In the genomic region with DNA sequence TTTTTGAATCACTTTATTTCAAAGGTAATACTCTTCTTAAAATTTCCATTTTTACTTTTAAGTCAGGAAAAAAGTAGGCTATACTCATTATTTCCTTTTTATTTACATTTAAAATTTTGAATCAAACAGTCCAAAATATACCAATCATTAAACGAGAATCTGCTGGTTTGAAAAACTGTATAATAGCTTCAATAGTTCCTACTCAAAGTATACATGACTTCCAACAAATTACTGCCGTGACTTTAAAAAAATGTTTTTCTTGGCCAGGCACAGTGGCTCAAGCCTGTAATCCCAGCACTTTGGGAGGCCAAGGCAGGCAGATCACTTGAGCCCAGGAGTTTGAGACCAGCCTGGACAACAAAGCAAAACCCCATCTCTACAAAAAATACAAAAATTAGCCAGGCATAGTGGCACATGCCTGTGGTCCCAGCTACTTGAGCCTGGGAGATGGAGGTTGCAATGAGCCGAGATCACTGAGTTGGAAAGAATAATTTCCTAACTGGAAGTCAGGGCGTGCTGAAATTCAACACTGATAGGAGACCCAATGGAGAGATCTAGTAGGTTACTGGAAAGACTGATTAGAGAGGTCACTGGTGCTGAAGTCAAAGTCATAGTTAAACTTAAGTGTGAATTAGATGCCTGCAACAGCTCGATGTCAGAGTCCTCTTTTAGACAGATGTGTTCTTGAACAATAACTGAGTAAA, we compare ENCODE assay signal across 26 cellular contexts. TPM values are rescaled to one million over a fixed set of nuclear protein-coding genes. Genes with fewer than 3 reads are reported as not detected.
DNase-seq lines count a peak whose midpoint lies in the region; ATAC-seq and TF ChIP-seq lines count a peak whose summit lies in the region.
"Had no signal": no experiment of that assay in that cellular context is flagged by ENCODE, and none has a peak within 500 bp of the region (broad histone marks: within the 10 kb centered on the region; RNA-seq: fewer than 3 reads in every experiment).

No MANE protein-coding gene starts in this region.

- 69 to 73% (median 72%) methylated on average over 5 of the region's 5 CpGs for WGBS in ovary, 3 donors

- in situ Hi-C loops in astrocyte of the spinal cord (cut with HindIII; ENCODE audit: low sequenced_read_pairs) (no loop called here), gastrocnemius medialis (cut with MboI; ENCODE audit: low sequenced_read_pairs in 4 of 4) (no loop called here), KBM-7 (cut with MboI; ENCODE audit: low pct_unique_long_range_greater_than_20kb, low sequenced_read_pairs) (no loop called here)

- H3K4me1 ChIP-seq in gastrocnemius medialis, result peaks cover 30 to 59% of the 10 kb centered on the region in 2 donors
- H3K4me1 ChIP-seq in ovary (ENCODE audit: insufficient read depth), result peaks cover 4% of the 10 kb centered on the region
- H3K4me1 ChIP-seq: SJSA1, testis had no signal

- TF ChIP-seq POLR2A in gastrocnemius medialis (IDR thresholded peaks at IDR 0.05) (no peak), ovary (IDR thresholded peaks at IDR 0.05) (no peak)

- peak; percentile 13 for ATAC-seq in Right ventricle myocardium superior (ENCODE audit: poor library complexity)
- no peak for ATAC-seq in gastrocnemius medialis
- ATAC-seq: mucosa of descending colon; stimulated activated naive CD8-positive, alpha-beta T cell treated with anti-CD3 and anti-CD28 coated beads, Interleukin-15, Interleukin-2, amounts not matched to agents 100 U/mL and 50 U/mL, for 24 hours had no signal

- TF ChIP-seq EP300 in ovary (IDR thresholded peaks at IDR 0.05), result no peak

- H3K9me3 ChIP-seq in gastrocnemius medialis (no peaks in the 10 kb centered on the region), ovary (no peaks in the 10 kb centered on the region)
- H3K9me3 ChIP-seq: mucosa of descending colon, SJSA1, testis, uterus had no signal

- H3K4me3 ChIP-seq in astrocyte of the spinal cord (ENCODE audit: low read depth, low read length), result no peak overlapping the region
- no peak overlapping the region for H3K4me3 ChIP-seq in gastrocnemius medialis
- no peak overlapping the region for H3K4me3 ChIP-seq in ovary
- H3K4me3 ChIP-seq: cardiac muscle cell, mucosa of descending colon, SJSA1, testis, uterus had no signal

- intact Hi-C loops in Right ventricle myocardium superior (cut with DNase I), result no loop called here
- intact Hi-C loops in cardiac septum (cut with DNase I), result no loop called here
- intact Hi-C loops in gastrocnemius medialis (cut with DNase I; ENCODE audit: low total_unique reads), result loop anchor here (2.0 kb wide), 1 partner anchor 15 kb away; no protein-coding TSS in a partner anchor
- intact Hi-C loops in ovary (cut with DNase I), result no loop called here

- peak overlapping the region; percentile 38 to 75 (median 46) for H3K27ac ChIP-seq in gastrocnemius medialis
- H3K27ac ChIP-seq in ovary, result no peak overlapping the region
- H3K27ac ChIP-seq: cardiac muscle cell, SJSA1, testis, uterus had no signal

- no peak for TF ChIP-seq CTCF in astrocyte of the spinal cord (IDR thresholded peaks at IDR 0.05; ENCODE audit: low read depth, low read length)
- no peak for TF ChIP-seq CTCF in gastrocnemius medialis (IDR thresholded peaks at IDR 0.05 in 4 of 5, conservative IDR thresholded peaks at IDR 0.05 in 1 of 5)
- no peak for TF ChIP-seq CTCF in ovary (IDR thresholded peaks at IDR 0.05)

- H3K27me3 ChIP-seq in gastrocnemius medialis (no peaks in the 10 kb centered on the region), ovary (no peaks in the 10 kb centered on the region)
- H3K27me3 ChIP-seq: cardiac muscle cell, SJSA1, testis, uterus had no signal

- no peak for DNase-seq in Right ventricle myocardium superior
- DNase-seq in cardiac septum (ENCODE audit: low spot score), result no peak
- peak; percentile 20 for DNase-seq in astrocyte of the spinal cord (ENCODE audit: low read depth, low spot score)
- DNase-seq in kidney glomerular epithelial cell (lab: John Stamatoyannopoulos, UW), result peak; percentile 4
- DNase-seq in gastrocnemius medialis, result no peak
- no peak for DNase-seq in KBM-7
- no peak for DNase-seq in ovary
- DNase-seq in DMS 273 treated with DMSO at 0.1 percent for 48 hours (lab: John Stamatoyannopoulos, UW), result no peak
- DNase-seq: 8988T; activated CD4-positive, alpha-beta T cell treated with anti-CD3 and anti-CD28 coated beads, Interleukin-2, amount 50 U/mL, for 48 hours; activated CD4-positive, CD25-positive, alpha-beta regulatory T cell; activated naive CD4-positive, alpha-beta T cell treated with anti-CD3 and anti-CD28 coated beads, Interleukin-2, amount 10 ng/mL, durations not matched to agents 7 days and 5 days; amygdala; CD4-positive, alpha-beta T cell; islet precursor cell; KG1; mucosa of descending colon; NCI-H1436; NCI-H2081 treated with DMSO at 0.1 percent for 48 hours; NCI-H345; NCI-H748 treated with DMSO at 0.1 percent for 48 hours; stimulated activated naive CD8-positive, alpha-beta T cell treated with anti-CD3 and anti-CD28 coated beads, Interleukin-15, Interleukin-2, amounts not matched to agents 100 U/mL and 50 U/mL, for 24 hours; testis; uterus had no signal

- no peaks in the 10 kb centered on the region for H3K36me3 ChIP-seq in gastrocnemius medialis
- H3K36me3 ChIP-seq in ovary, result no peaks in the 10 kb centered on the region
- H3K36me3 ChIP-seq: cardiac muscle cell, SJSA1, uterus had no signal

RNA-seq across cellular contexts. Expression of a gene that starts 9.0 kb away (rescaled TPM):
- total RNA-seq in Right ventricle myocardium superior (12.4 TPM), cardiac septum (11.2 TPM), gastrocnemius medialis (10 to 100 TPM; 15.5 to 19.4 (median 18.6) TPM), ovary (10 to 100 TPM in 6 of 7 donors, 1 to 10 TPM in 1; 9.4 to 13.1 (median 11.6) TPM)
- 1 to 10 TPM; 4.1 to 7.2 TPM for polyA plus RNA-seq in ovary

Comparison
In these comparisons a context has a peak if more than half of its experiments do, and no peak if none do; other contexts are left out.
1. DNase-seq: peak in astrocyte of the spinal cord (single experiment) and kidney glomerular epithelial cell (single experiment); none in Right ventricle myocardium superior (single experiment), cardiac septum (single experiment), gastrocnemius medialis (0 of 2), KBM-7 (single experiment), ovary (0 of 5) and DMS 273 treated with DMSO at 0.1 percent for 48 hours (single experiment).
2. H3K27ac ChIP-seq: peak in gastrocnemius medialis (4 of 4); none in ovary (0 of 2).